ENCODE assay signal across 8 cellular contexts in genomic region chr1:201461193-201461657, GRCh38. TPM values are rescaled to one million over a fixed set of nuclear protein-coding genes. Genes with fewer than 3 reads are reported as not detected.
DNase-seq lines count a peak whose midpoint lies in the region; ATAC-seq and TF ChIP-seq lines count a peak whose summit lies in the region.
"Had no signal": no experiment of that assay in that cellular context is flagged by ENCODE, and none has a peak within 500 bp of the region (broad histone marks: within the 10 kb centered on the region; RNA-seq: fewer than 3 reads in every experiment).

No MANE protein-coding gene starts in this region.

- TF ChIP-seq POLR2A in upper lobe of left lung (IDR thresholded peaks at IDR 0.05): peak in 1 of 4 donors; percentile 37

- H3K27ac ChIP-seq in brain microvascular endothelial cell (peak overlapping the region; percentile 99), upper lobe of left lung (peak overlapping the region; percentile 78 to 85 (median 81))
- no peak overlapping the region for H3K27ac ChIP-seq in effector memory CD4-positive, alpha-beta T cell (ENCODE audit: insufficient read depth, low read length, poor library complexity, severe bottlenecking)

- no peaks in the 10 kb centered on the region for H3K9me3 ChIP-seq in upper lobe of left lung
- no peaks in the 10 kb centered on the region for H3K9me3 ChIP-seq in effector memory CD4-positive, alpha-beta T cell (ENCODE audit: control insufficient read depth, low read length)

- H3K4me3 ChIP-seq in brain microvascular endothelial cell (ENCODE audit: low read depth, low read length) (no peak overlapping the region), upper lobe of left lung (no peak overlapping the region)
- no peak overlapping the region for H3K4me3 ChIP-seq in effector memory CD4-positive, alpha-beta T cell (ENCODE audit: insufficient read depth, low read depth, low read length, poor library complexity, severe bottlenecking)

- no peak for TF ChIP-seq CTCF in brain microvascular endothelial cell (IDR thresholded peaks at IDR 0.05; ENCODE audit: low read depth, low read length, missing control alignments)
- TF ChIP-seq CTCF in upper lobe of left lung (IDR thresholded peaks at IDR 0.05): no peak

- no peaks in the 10 kb centered on the region for H3K27me3 ChIP-seq in brain microvascular endothelial cell (replicated peaks)
- no peaks in the 10 kb centered on the region for H3K27me3 ChIP-seq in upper lobe of left lung
- H3K27me3 ChIP-seq in effector memory CD4-positive, alpha-beta T cell (replicated peaks; ENCODE audit: control insufficient read depth, insufficient read depth, low read length, poor library complexity, severe bottlenecking): no peaks in the 10 kb centered on the region

- ATAC-seq in upper lobe of left lung (ENCODE audit: low FRiP score in 2 of 2) (peak; percentile 66 to 90), HG02970 (IDR thresholded peaks at IDR 0.05; ENCODE audit: low FRiP score, unreplicated experiment) (no peak)

- TF ChIP-seq EP300 in upper lobe of left lung (IDR thresholded peaks at IDR 0.05): peak in 2 of 4 donors; percentile 32 to 98

- H3K4me1 ChIP-seq in upper lobe of left lung: peaks cover 33 to 59% (median 39%) of the 10 kb centered on the region in 4 donors
- no peaks in the 10 kb centered on the region for H3K4me1 ChIP-seq in effector memory CD4-positive, alpha-beta T cell (ENCODE audit: control insufficient read depth, insufficient read depth, low read length, poor library complexity, severe bottlenecking)

- peaks cover 25% of the 10 kb centered on the region for H3K36me3 ChIP-seq in brain microvascular endothelial cell (replicated peaks)
- peaks cover 0 to 19% (median 13%) of the 10 kb centered on the region in 4 donors for H3K36me3 ChIP-seq in upper lobe of left lung
- H3K36me3 ChIP-seq in effector memory CD4-positive, alpha-beta T cell (ENCODE audit: control insufficient read depth, insufficient read depth, low read length): no peaks in the 10 kb centered on the region

- peak; percentile 97 for DNase-seq in HT1080 (ENCODE audit: low read depth)
- DNase-seq in brain microvascular endothelial cell: peak; percentile 98
- DNase-seq in kidney tubule cell (ENCODE audit: low spot score): peak; percentile 97
- peak in 1 of 2 donors; percentile 87 for DNase-seq in upper lobe of left lung
- DNase-seq in NCI-H524 (lab: John Stamatoyannopoulos, UW): no peak
- DNase-seq in effector memory CD4-positive, alpha-beta T cell: no peak

- in situ Hi-C loops in brain microvascular endothelial cell (cut with HindIII; ENCODE audit: low pct_ligation_motif_present, low sequenced_read_pairs): no loop called here

- 62 to 72% methylated on average over 5 of the region's 5 CpGs for WGBS in upper lobe of left lung, 2 donors

RNA-seq across cellular contexts. Expression of gene PHLDA3, which starts 7.8 kb away (rescaled TPM):
- total RNA-seq in HT1080 (2014; rRNA removed; shearing (Covaris generic)): 91.8 and 111 TPM in 2 replicates
- 104 and 143 TPM in 2 replicates for polyA plus RNA-seq in HT1080 (2015; cell fraction: cytosol; rRNA removed)
- polyA plus RNA-seq in HT1080 (2015; cell fraction: nucleus; rRNA removed): 90.0 and 94.6 TPM in 2 replicates
- total RNA-seq in upper lobe of left lung: 100 to 1,000 TPM in 3 of 6 donors, 10 to 100 TPM in 3; 45.1 to 211 (median 88.1) TPM

RNA-seq across cellular contexts. Expression of gene TNNI1, which starts 39.7 kb away (rescaled TPM):
- not detected in 2 replicates for total RNA-seq in HT1080 (2014; rRNA removed; shearing (Covaris generic))
- polyA plus RNA-seq in HT1080 (2015; cell fraction: cytosol; rRNA removed): not detected in 2 replicates
- polyA plus RNA-seq in HT1080 (2015; cell fraction: nucleus; rRNA removed): not detected in 2 replicates
- total RNA-seq in upper lobe of left lung: under 1 TPM in 5 of 6 donors, not detected in 1; 0.15 to 0.78 (median 0.47) TPM
- total RNA-seq: activated CD8-positive, alpha-beta memory T cell treated with anti-CD3 and anti-CD28 coated beads for 36 hours had no signal

RNA-seq across cellular contexts. Expression of gene CSRP1, which starts 45.7 kb away (rescaled TPM):
- total RNA-seq in HT1080 (2014; rRNA removed; shearing (Covaris generic)): 516 and 694 TPM in 2 replicates
- 857 and 1,112 TPM in 2 replicates for polyA plus RNA-seq in HT1080 (2015; cell fraction: cytosol; rRNA removed)
- 468 and 520 TPM in 2 replicates for polyA plus RNA-seq in HT1080 (2015; cell fraction: nucleus; rRNA removed)
- 100 to 1,000 TPM; 200 to 495 (median 327) TPM for total RNA-seq in upper lobe of left lung

Comparison
In these comparisons a context has a peak if more than half of its experiments do, and no peak if none do; other contexts are left out.
1. DNase-seq: peak in HT1080 (single experiment), brain microvascular endothelial cell (single experiment) and kidney tubule cell (single experiment); none in NCI-H524 (0 of 2) and effector memory CD4-positive, alpha-beta T cell (0 of 3).